Comparison of ENCODE assay signal across 8 cellular contexts in the genomic region with DNA sequence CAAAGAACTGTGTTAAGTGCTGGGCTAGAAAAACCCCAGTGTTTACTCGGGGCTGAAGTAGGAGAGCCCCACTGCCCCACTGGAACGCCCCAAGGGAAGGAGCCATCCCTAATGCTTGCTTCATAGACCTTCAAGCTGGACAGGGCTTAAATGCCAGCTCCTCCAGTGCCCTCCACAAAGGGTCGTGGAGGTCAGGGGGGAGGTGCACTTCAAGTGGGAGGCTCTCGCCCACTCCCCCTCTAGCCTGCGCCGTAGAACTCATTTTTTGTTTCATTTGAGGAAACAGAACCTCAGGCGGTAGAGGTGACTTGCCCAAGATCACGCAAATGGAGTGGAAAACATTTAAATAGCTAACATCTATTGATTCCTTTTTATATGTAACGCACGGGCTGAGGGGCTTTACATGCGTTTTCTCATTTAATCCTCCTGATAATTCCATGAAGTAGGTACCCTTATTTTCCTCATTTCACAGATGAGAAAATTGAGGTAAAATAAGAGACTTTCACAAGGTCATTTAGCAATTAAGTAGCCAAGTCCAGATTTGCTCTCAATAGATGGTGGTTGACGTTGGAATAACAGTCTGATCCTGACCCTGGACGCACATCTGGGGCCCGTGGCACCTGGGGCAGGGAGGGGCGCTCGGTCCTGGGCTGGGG. TPM values are rescaled to one million over a fixed set of nuclear protein-coding genes. Genes with fewer than 3 reads are reported as not detected.
DNase-seq lines count a peak whose midpoint lies in the region; TF ChIP-seq lines count a peak whose summit lies in the region.

No MANE protein-coding gene starts in this region.

- H3K27me3 ChIP-seq in tibial artery, result no peaks in the 10 kb centered on the region

- peak; percentile 62 for DNase-seq in activated effector memory CD4-positive, alpha-beta T cell treated with anti-CD3 and anti-CD28 coated beads, Interleukin-2, amount 50 U/mL, for 16 hours
- DNase-seq in activated effector memory CD4-positive, alpha-beta T cell treated with Interleukin-2 at 50 U/mL for 16 hours, result no peak
- DNase-seq in activated T-helper 2 cell treated with anti-CD3 and anti-CD28 coated beads, Interferon-gamma antibody, Interleukin-2, Interleukin-4, amounts not matched to agents 10 μg/mL and 5 μg/mL and 100 μg/mL, durations not matched to agents 14 hours and 24 hours and 36 hours (ENCODE audit: low spot score), result no peak
- peak; percentile 16 for DNase-seq in left kidney (ENCODE audit: low read depth, low spot score)
- no peak for DNase-seq in tibial artery
- DNase-seq in posterior vena cava (ENCODE audit: low spot score), result no peak
- no peak for DNase-seq in iPS-NIHi7 (ENCODE audit: extremely low spot score)
- no peak for DNase-seq in 8988T

- peaks cover 42% of the 10 kb centered on the region for H3K4me1 Mint-ChIP-seq in activated T-helper 2 cell treated with anti-CD3 and anti-CD28 coated beads, Interferon-gamma antibody, Interleukin-2, Interleukin-4, amounts not matched to agents 10 μg/mL and 5 μg/mL and 100 μg/mL, durations not matched to agents 14 hours and 24 hours and 36 hours (ENCODE audit: low read depth)

- H3K36me3 ChIP-seq in tibial artery, result no peaks in the 10 kb centered on the region

- peaks cover 0 to 14% (median 7%) of the 10 kb centered on the region in 4 donors for H3K4me1 ChIP-seq in tibial artery

- H3K9me3 Mint-ChIP-seq in activated T-helper 2 cell treated with anti-CD3 and anti-CD28 coated beads, Interferon-gamma antibody, Interleukin-2, Interleukin-4, amounts not matched to agents 10 μg/mL and 5 μg/mL and 100 μg/mL, durations not matched to agents 14 hours and 24 hours and 36 hours, result no peaks in the 10 kb centered on the region

- H3K27ac ChIP-seq in tibial artery, result peak overlapping the region in 1 of 2 donors; percentile 61

- intact Hi-C loops in activated T-helper 2 cell treated with anti-CD3 and anti-CD28 coated beads, Interferon-gamma antibody, Interleukin-2, Interleukin-4, amounts not matched to agents 10 μg/mL and 5 μg/mL and 100 μg/mL, durations not matched to agents 14 hours and 24 hours and 36 hours (cut with micrococcal nuclease), result loop anchor here (2.0 to 5.0 kb wide), 3 partner anchors 39 to 326 kb away; a partner anchor contains a TSS
- intact Hi-C loops in tibial artery (cut with DNase I; ENCODE audit: low total_unique reads), result no loop called here
- intact Hi-C loops in posterior vena cava (cut with DNase I), result no loop called here

- H3K9me3 ChIP-seq in tibial artery, result no peaks in the 10 kb centered on the region

- peak overlapping the region; percentile 84 to 95 for H3K4me3 ChIP-seq in tibial artery

- no peak for TF ChIP-seq CTCF in tibial artery (IDR thresholded peaks at IDR 0.05)

- H3K27me3 Mint-ChIP-seq in activated T-helper 2 cell treated with anti-CD3 and anti-CD28 coated beads, Interferon-gamma antibody, Interleukin-2, Interleukin-4, amounts not matched to agents 10 μg/mL and 5 μg/mL and 100 μg/mL, durations not matched to agents 14 hours and 24 hours and 36 hours (ENCODE audit: low read depth), result peaks cover 17% of the 10 kb centered on the region

- H3K36me3 Mint-ChIP-seq in activated T-helper 2 cell treated with anti-CD3 and anti-CD28 coated beads, Interferon-gamma antibody, Interleukin-2, Interleukin-4, amounts not matched to agents 10 μg/mL and 5 μg/mL and 100 μg/mL, durations not matched to agents 14 hours and 24 hours and 36 hours (ENCODE audit: low read depth), result peaks cover 35% of the 10 kb centered on the region

- no peak overlapping the region for H3K27ac Mint-ChIP-seq in activated T-helper 2 cell treated with anti-CD3 and anti-CD28 coated beads, Interferon-gamma antibody, Interleukin-2, Interleukin-4, amounts not matched to agents 10 μg/mL and 5 μg/mL and 100 μg/mL, durations not matched to agents 14 hours and 24 hours and 36 hours

- peak overlapping the region; percentile 93 for H3K4me3 Mint-ChIP-seq in activated T-helper 2 cell treated with anti-CD3 and anti-CD28 coated beads, Interferon-gamma antibody, Interleukin-2, Interleukin-4, amounts not matched to agents 10 μg/mL and 5 μg/mL and 100 μg/mL, durations not matched to agents 14 hours and 24 hours and 36 hours (ENCODE audit: low read depth)

RNA-seq across cellular contexts. Expression of a gene that starts 0.5 kb away (rescaled TPM):
- total RNA-seq in activated T-helper 2 cell treated with anti-CD3 and anti-CD28 coated beads, Interferon-gamma antibody, Interleukin-2, Interleukin-4, amounts not matched to agents 10 μg/mL and 5 μg/mL and 100 μg/mL, durations not matched to agents 14 hours and 24 hours and 36 hours, result 25.4 and 27.8 TPM in 2 replicates
- 1 to 10 TPM; 5.4 to 5.9 TPM for total RNA-seq in posterior vena cava

RNA-seq across cellular contexts. Expression of a gene that starts 55.9 kb away (rescaled TPM):
- 0.09 TPM in 1 of 2 replicates, not detected in the other for total RNA-seq in activated T-helper 2 cell treated with anti-CD3 and anti-CD28 coated beads, Interferon-gamma antibody, Interleukin-2, Interleukin-4, amounts not matched to agents 10 μg/mL and 5 μg/mL and 100 μg/mL, durations not matched to agents 14 hours and 24 hours and 36 hours
- total RNA-seq in posterior vena cava, result 1 to 10 TPM in 1 of 2 donors, under 1 TPM in 1; 0.10 to 1.0 TPM

Comparison
In these comparisons a context has a peak if more than half of its experiments do, and no peak if none do; other contexts are left out.
1. DNase-seq: peak in activated effector memory CD4-positive, alpha-beta T cell treated with anti-CD3 and anti-CD28 coated beads, Interleukin-2, amount 50 U/mL, for 16 hours (single experiment) and left kidney (single experiment); none in activated effector memory CD4-positive, alpha-beta T cell treated with Interleukin-2 at 50 U/mL for 16 hours (single experiment), activated T-helper 2 cell treated with anti-CD3 and anti-CD28 coated beads, Interferon-gamma antibody, Interleukin-2, Interleukin-4, amounts not matched to agents 10 μg/mL and 5 μg/mL and 100 μg/mL, durations not matched to agents 14 hours and 24 hours and 36 hours (single experiment), tibial artery (0 of 2), posterior vena cava (single experiment), iPS-NIHi7 (single experiment) and 8988T (single experiment).